ENCODE assay signal across 11 cellular contexts in genomic region chr3:172624999-172625398, GRCh38.
"Had no signal": no experiment of that assay in that cellular context is flagged by ENCODE, and none has a peak within 500 bp of the region (broad histone marks: within the 10 kb centered on the region; RNA-seq: fewer than 3 reads in every experiment).

No MANE protein-coding gene starts in this region.

- H3K36me3 Mint-ChIP-seq: activated naive CD4-positive, alpha-beta T cell treated with anti-CD3 and anti-CD28 coated beads, Interleukin-2, amount 50 U/mL, for 24 hours had no signal

- H3K27ac ChIP-seq: coronary artery, hepatocyte, parathyroid adenoma, tibial artery had no signal

- H3K27me3 Mint-ChIP-seq: activated naive CD4-positive, alpha-beta T cell treated with anti-CD3 and anti-CD28 coated beads, Interleukin-2, amount 50 U/mL, for 24 hours had no signal

- H3K9me3 Mint-ChIP-seq: activated naive CD4-positive, alpha-beta T cell treated with anti-CD3 and anti-CD28 coated beads, Interleukin-2, amount 50 U/mL, for 24 hours; activated T-helper 2 cell treated with anti-CD3 and anti-CD28 coated beads, Interferon-gamma antibody, Interleukin-2, Interleukin-4, amounts not matched to agents 10 μg/mL and 5 μg/mL and 100 μg/mL, durations not matched to agents 14 hours and 24 hours and 36 hours had no signal

- H3K4me2 ChIP-seq: hepatocyte, smooth muscle cell had no signal

- H3K4me3 Mint-ChIP-seq: activated naive CD4-positive, alpha-beta T cell treated with anti-CD3 and anti-CD28 coated beads, Interleukin-2, amount 50 U/mL, for 24 hours had no signal

- FAIRE-seq: endothelial cell of umbilical vein had no signal

- H3K4me1 ChIP-seq: parathyroid adenoma, tibial artery had no signal

- H2AFZ ChIP-seq: hepatocyte, parathyroid adenoma had no signal

- H3K36me3 ChIP-seq: tibial artery had no signal

- H3K27me3 ChIP-seq: hepatocyte, tibial artery had no signal

- H3K79me2 ChIP-seq: hepatocyte, parathyroid adenoma had no signal

- DNase-seq: activated CD4-positive, alpha-beta T cell treated with anti-CD3 and anti-CD28 coated beads, Interleukin-2, amount 50 U/mL, for 1 hour; caudate nucleus; effector CD4-positive, alpha-beta T cell; tibial artery had no signal

- H3K27ac Mint-ChIP-seq: activated naive CD4-positive, alpha-beta T cell treated with anti-CD3 and anti-CD28 coated beads, Interleukin-2, amount 50 U/mL, for 24 hours; activated T-helper 2 cell treated with anti-CD3 and anti-CD28 coated beads, Interferon-gamma antibody, Interleukin-2, Interleukin-4, amounts not matched to agents 10 μg/mL and 5 μg/mL and 100 μg/mL, durations not matched to agents 14 hours and 24 hours and 36 hours had no signal

- H3K4me3 ChIP-seq: coronary artery, hepatocyte, smooth muscle cell, tibial artery had no signal

- H3K9ac ChIP-seq: parathyroid adenoma had no signal

- H3K9me3 ChIP-seq: tibial artery had no signal
